Comparison of ENCODE assay signal across 1 cellular context in the genomic region with DNA sequence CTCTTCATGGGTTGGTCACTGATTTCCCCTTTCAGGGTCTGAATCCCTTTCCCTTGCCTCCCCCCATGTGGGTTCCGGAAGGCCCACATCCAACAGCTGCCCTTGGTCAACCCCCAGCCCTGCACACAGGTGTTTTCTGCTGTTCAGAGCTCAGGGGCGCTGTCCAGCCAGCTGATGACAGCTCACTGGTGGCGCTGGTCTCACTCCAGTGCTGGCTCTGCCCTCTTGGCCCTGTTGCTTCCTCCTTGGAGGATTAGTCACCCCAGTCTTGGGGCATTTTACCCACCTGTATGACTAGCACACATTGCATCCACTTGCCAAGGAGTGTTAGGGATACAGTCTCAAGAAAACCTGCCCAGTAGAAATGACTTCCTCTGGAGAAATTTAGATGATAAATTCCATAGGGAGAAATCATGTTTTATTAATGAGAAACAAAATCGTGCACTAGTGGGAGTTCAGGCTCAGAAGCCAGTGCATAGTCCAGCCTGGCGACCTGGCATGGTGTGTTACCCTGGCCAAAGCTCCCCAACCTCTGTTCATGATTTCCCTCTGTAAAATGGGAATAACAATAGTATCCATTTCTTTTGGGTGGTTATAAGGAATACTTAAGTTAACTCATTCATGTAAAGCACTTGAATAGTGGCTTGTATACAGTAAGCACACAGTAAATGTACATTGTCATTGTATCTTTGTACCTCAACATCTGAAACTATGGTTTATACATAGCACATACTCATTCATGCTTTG.
TF ChIP-seq lines count a peak whose summit lies in the region.

No MANE protein-coding gene starts in this region.

TF ChIP-seq in liver, 16 proteins besides CTCF, POLR2A, EP300 and RAD21 (continued from another document):
- peak; percentile 37 for TF ChIP-seq REST (IDR thresholded peaks at IDR 0.05)
TF ChIP-seq in liver: peak in this region for 1.
